ENCODE assay signal across 8 cellular contexts in the genomic region with DNA sequence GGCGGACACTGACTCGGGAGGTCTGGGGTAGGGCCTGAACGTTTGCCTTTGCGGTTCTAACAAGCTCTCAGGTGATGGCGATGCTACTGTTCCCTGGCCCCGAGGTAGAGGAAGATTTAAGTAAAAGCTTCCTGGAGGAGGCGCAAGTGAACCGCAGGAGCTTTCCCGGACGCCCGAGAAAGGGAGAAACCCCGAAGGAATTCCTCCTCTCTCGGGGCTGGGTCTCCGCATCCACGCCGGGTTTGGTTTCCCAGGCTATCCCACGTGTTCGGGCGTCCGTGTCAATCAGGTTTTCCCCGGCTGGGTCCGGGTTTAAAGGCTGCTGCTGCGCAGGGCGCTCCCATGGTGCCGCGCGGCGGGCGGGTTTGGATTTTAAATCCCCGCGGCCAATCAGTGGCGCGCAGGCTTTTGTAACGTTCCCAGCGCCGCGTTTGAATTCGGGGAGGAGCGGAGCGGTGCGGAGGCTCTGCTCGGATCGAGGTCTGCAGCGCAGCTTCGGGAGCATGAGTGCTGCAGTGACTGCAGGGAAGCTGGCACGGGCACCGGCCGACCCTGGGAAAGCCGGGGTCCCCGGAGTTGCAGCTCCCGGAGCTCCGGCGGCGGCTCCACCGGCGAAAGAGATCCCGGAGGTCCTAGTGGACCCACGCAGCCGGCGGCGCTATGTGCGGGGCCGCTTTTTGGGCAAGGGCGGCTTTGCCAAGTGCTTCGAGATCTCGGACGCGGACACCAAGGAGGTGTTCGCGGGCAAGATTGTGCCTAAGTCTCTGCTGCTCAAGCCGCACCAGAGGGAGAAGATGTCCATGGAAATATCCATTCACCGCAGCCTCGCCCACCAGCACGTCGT. TPM values are rescaled to one million over a fixed set of nuclear protein-coding genes. Genes with fewer than 3 reads are reported as not detected.
DNase-seq lines count a peak whose midpoint lies in the region; ATAC-seq and TF ChIP-seq lines count a peak whose summit lies in the region.

PLK1 (plus strand) TSS at position 460 of the 844 bp plus-strand sequence; CDS start at position 504, 44 bp downstream.

- H3K9me3 ChIP-seq in effector memory CD4-positive, alpha-beta T cell (ENCODE audit: control insufficient read depth, low read length), result no peaks in the 10 kb centered on the region

- POLR2A ChIA-PET in activated CD8-positive, alpha-beta T cell treated with anti-CD3 and anti-CD28 coated beads, Interleukin-2, amount 10 ng/mL, durations not matched to agents 7 days and 5 days (lab: Charles Lee), result interaction anchor here (0.6 to 2.6 kb wide), 7 partner anchors 9 to 1831 kb away, joined by 3 to 11 read pairs (median 4); no protein-coding TSS in a partner anchor

- no peaks in the 10 kb centered on the region for H3K9me3 Mint-ChIP-seq in activated CD8-positive, alpha-beta T cell treated with anti-CD3 and anti-CD28 coated beads, Interleukin-2, amount 10 ng/mL, durations not matched to agents 7 days and 5 days (ENCODE audit: insufficient read depth)
- no peaks in the 10 kb centered on the region for H3K9me3 Mint-ChIP-seq in memory B cell

- peak within 1 kb of the TSS; percentile 82 for H3K27ac ChIP-seq in C4-2B
- H3K27ac ChIP-seq in effector memory CD4-positive, alpha-beta T cell (ENCODE audit: insufficient read depth, low read length, poor library complexity, severe bottlenecking), result no peak within 1 kb of the TSS

- no peak; the same call in 1 of the 2 replicates for TF ChIP-seq CTCF in C4-2B (conservative IDR thresholded peaks at IDR 0.05)

- CTCF ChIA-PET in activated CD8-positive, alpha-beta T cell treated with anti-CD3 and anti-CD28 coated beads, Interleukin-2, amount 10 ng/mL, durations not matched to agents 7 days and 5 days (lab: Charles Lee), result interaction anchor here (1.1 to 1.6 kb wide), 3 partner anchors 13 to 826 kb away, joined by 3 to 4 read pairs (median 4); no protein-coding TSS in a partner anchor

- ATAC-seq in GM19324 (IDR thresholded peaks at IDR 0.05; ENCODE audit: low FRiP score, unreplicated experiment), result peak; percentile 75
- ATAC-seq in HG03565 (IDR thresholded peaks at IDR 0.05; ENCODE audit: unreplicated experiment), result peak; percentile 80
- ATAC-seq in activated CD8-positive, alpha-beta T cell treated with anti-CD3 and anti-CD28 coated beads, Interleukin-2, amount 10 ng/mL, durations not matched to agents 7 days and 5 days, result peak; percentile 99
- ATAC-seq in memory B cell (ENCODE audit: low read depth), result peak; percentile 96

- H3K36me3 ChIP-seq in effector memory CD4-positive, alpha-beta T cell (ENCODE audit: control insufficient read depth, insufficient read depth, low read length), result no peaks in the 10 kb centered on the region

- H3K4me1 ChIP-seq in effector memory CD4-positive, alpha-beta T cell (ENCODE audit: control insufficient read depth, insufficient read depth, low read length, poor library complexity, severe bottlenecking), result no peaks in the 10 kb centered on the region

- peaks cover 57% of the 10 kb centered on the region for H3K36me3 Mint-ChIP-seq in activated CD8-positive, alpha-beta T cell treated with anti-CD3 and anti-CD28 coated beads, Interleukin-2, amount 10 ng/mL, durations not matched to agents 7 days and 5 days (ENCODE audit: low read depth)
- peaks cover 2% of the 10 kb centered on the region for H3K36me3 Mint-ChIP-seq in memory B cell

- peak within 1 kb of the TSS; percentile 64 for H3K4me3 ChIP-seq in effector memory CD4-positive, alpha-beta T cell (ENCODE audit: insufficient read depth, low read depth, low read length, poor library complexity, severe bottlenecking)

- H3K4me3 Mint-ChIP-seq in activated CD8-positive, alpha-beta T cell treated with anti-CD3 and anti-CD28 coated beads, Interleukin-2, amount 10 ng/mL, durations not matched to agents 7 days and 5 days, result peak within 1 kb of the TSS; percentile 96
- H3K4me3 Mint-ChIP-seq in memory B cell, result peak within 1 kb of the TSS; percentile 88

- H3K27me3 ChIP-seq in effector memory CD4-positive, alpha-beta T cell (replicated peaks; ENCODE audit: control insufficient read depth, insufficient read depth, low read length, poor library complexity, severe bottlenecking), result no peaks in the 10 kb centered on the region

- H3K27ac Mint-ChIP-seq in activated CD8-positive, alpha-beta T cell treated with anti-CD3 and anti-CD28 coated beads, Interleukin-2, amount 10 ng/mL, durations not matched to agents 7 days and 5 days, result peak within 1 kb of the TSS; percentile 85
- H3K27ac Mint-ChIP-seq in memory B cell, result no peak within 1 kb of the TSS

- no peaks in the 10 kb centered on the region for H3K27me3 Mint-ChIP-seq in activated CD8-positive, alpha-beta T cell treated with anti-CD3 and anti-CD28 coated beads, Interleukin-2, amount 10 ng/mL, durations not matched to agents 7 days and 5 days (ENCODE audit: low read depth)
- no peaks in the 10 kb centered on the region for H3K27me3 Mint-ChIP-seq in memory B cell

- DNase-seq in NCI-H82 treated with DMSO at 0.1 percent for 48 hours (lab: John Stamatoyannopoulos, UW; ENCODE audit: unreplicated experiment) (peak; percentile 82), memory B cell (ENCODE audit: low spot score in 2 of 2) (peak; percentile 34 to 59)
- DNase-seq in activated CD8-positive, alpha-beta T cell treated with anti-CD3 and anti-CD28 coated beads, Interleukin-2, amount 10 ng/mL, durations not matched to agents 7 days and 5 days, result peak; percentile 93
- peak; percentile 21 to 46 (median 46) for DNase-seq in effector memory CD4-positive, alpha-beta T cell
- peak; percentile 48 for DNase-seq in stimulated activated CD8-positive, alpha-beta memory T cell treated with anti-CD3 and anti-CD28 coated beads, Interleukin-12 subunit alpha, Interleukin-12 subunit beta, amount 100 ng/mL, for 4 hours (ENCODE audit: low read depth)

- peaks cover 38% of the 10 kb centered on the region for H3K4me1 Mint-ChIP-seq in activated CD8-positive, alpha-beta T cell treated with anti-CD3 and anti-CD28 coated beads, Interleukin-2, amount 10 ng/mL, durations not matched to agents 7 days and 5 days (ENCODE audit: low read depth)
- peaks cover 12% of the 10 kb centered on the region for H3K4me1 Mint-ChIP-seq in memory B cell

RNA-seq across cellular contexts. Expression of gene PLK1, which starts in this region (rescaled TPM):
- total RNA-seq in activated CD8-positive, alpha-beta T cell treated with anti-CD3 and anti-CD28 coated beads, Interleukin-2, amount 10 ng/mL, durations not matched to agents 7 days and 5 days, result 100 to 1,000 TPM; 138 to 139 TPM
